ENCODE assay signal across 8 cellular contexts in the genomic region with DNA sequence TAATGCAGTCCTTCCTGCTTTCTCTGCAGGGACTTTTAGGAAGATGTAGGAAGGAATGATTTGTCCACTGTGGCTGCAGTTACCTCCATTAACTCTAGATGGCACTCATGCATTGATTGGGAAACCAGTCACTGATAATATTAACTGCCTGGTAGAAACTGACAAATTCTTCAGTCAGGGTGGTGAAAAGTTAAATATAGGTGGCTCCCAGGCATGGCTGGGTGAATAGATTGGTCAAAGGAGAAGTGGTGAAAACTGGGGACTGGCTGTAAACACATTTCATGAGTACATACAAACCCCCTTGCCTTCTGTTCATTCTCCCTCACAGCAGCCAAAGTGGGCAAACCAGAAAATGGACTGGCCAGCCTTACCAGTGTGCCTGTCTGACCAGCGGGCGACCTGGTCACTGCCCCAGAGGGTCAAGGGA.
DNase-seq lines count a peak whose midpoint lies in the region; ATAC-seq and TF ChIP-seq lines count a peak whose summit lies in the region.

No MANE protein-coding gene starts in this region.

- H3K36me3 ChIP-seq in OCI-LY7 (ENCODE audit: insufficient read depth, low read length), result no peaks in the 10 kb centered on the region
- no peaks in the 10 kb centered on the region for H3K36me3 ChIP-seq in mesenchymal stem cell (ENCODE audit: control insufficient read depth in 1 of 2, insufficient read depth in 2 of 2, low read depth in 1 of 2, low read length in 2 of 2)

- H3K79me1 ChIP-seq in mesenchymal stem cell (replicated peaks; ENCODE audit: low read length, poor library complexity, severe bottlenecking), result peaks cover 6% of the 10 kb centered on the region

- H3K4me1 ChIP-seq in OCI-LY7 (ENCODE audit: insufficient read depth, low read length, poor library complexity, severe bottlenecking) (no peaks in the 10 kb centered on the region), mesenchymal stem cell (ENCODE audit: control insufficient read depth, insufficient read depth, low read depth, low read length) (peaks cover 7% of the 10 kb centered on the region)

- H3K4me2 ChIP-seq in OCI-LY7 (ENCODE audit: low read length) (no peak overlapping the region), mesenchymal stem cell (ENCODE audit: low read length, poor library complexity, severe bottlenecking) (no peak overlapping the region)

- no peaks in the 10 kb centered on the region for H4K20me1 ChIP-seq in OCI-LY7 (ENCODE audit: insufficient read depth, low read length)

- H4K8ac ChIP-seq in mesenchymal stem cell (ENCODE audit: low read length), result no peak overlapping the region

- no peak overlapping the region for H2BK15ac ChIP-seq in mesenchymal stem cell (ENCODE audit: low read depth, poor library complexity, severe bottlenecking)

- no peaks in the 10 kb centered on the region for H3K9me3 Mint-ChIP-seq in CD4-positive, alpha-beta T cell
- H3K9me3 Mint-ChIP-seq in activated T-helper 17 cell treated with anti-CD3 and anti-CD28 coated beads, Interleukin-2, amount 50 U/mL, for 72 hours, result no peaks in the 10 kb centered on the region

- TF ChIP-seq CTCF in CD4-positive, alpha-beta T cell (IDR thresholded peaks at IDR 0.05), result peak; percentile 51
- peak; percentile 77 for TF ChIP-seq CTCF in HL-60 (IDR thresholded peaks at IDR 0.05; ENCODE audit: insufficient read depth, low read length)
- peak; percentile 88 for TF ChIP-seq CTCF in OCI-LY7 (conservative IDR thresholded peaks at IDR 0.05; ENCODE audit: low read length)

- H3K79me2 ChIP-seq in OCI-LY7 (ENCODE audit: insufficient read depth, low read depth, low read length), result no peaks in the 10 kb centered on the region

- no peak overlapping the region for H2BK12ac ChIP-seq in mesenchymal stem cell (ENCODE audit: low read length in 2 of 2)

- peaks cover 6% of the 10 kb centered on the region for H3K27me3 ChIP-seq in CD4-positive, alpha-beta T cell (ENCODE audit: control insufficient read depth, insufficient read depth, low read length)
- no peaks in the 10 kb centered on the region for H3K27me3 ChIP-seq in HL-60 (ENCODE audit: insufficient read depth, poor library complexity, severe bottlenecking)
- H3K27me3 ChIP-seq in mesenchymal stem cell (ENCODE audit: control insufficient read depth in 1 of 2, insufficient read depth in 1 of 2, low read length in 2 of 2), result no peaks in the 10 kb centered on the region

- no peak overlapping the region for H3K27ac Mint-ChIP-seq in CD4-positive, alpha-beta T cell
- H3K27ac Mint-ChIP-seq in activated T-helper 17 cell treated with anti-CD3 and anti-CD28 coated beads, Interleukin-2, amount 50 U/mL, for 72 hours, result no peak overlapping the region

- no peaks in the 10 kb centered on the region for H3K9me2 ChIP-seq in OCI-LY7 (ENCODE audit: insufficient read depth, low read length)

- CTCF ChIA-PET in CD4-positive, alpha-beta T cell (lab: Charles Lee), result no interaction called here
- CTCF ChIA-PET in OCI-LY7 (lab: Charles Lee; ENCODE audit: unreplicated experiment), result no interaction called here

- intact Hi-C loops in CD4-positive, alpha-beta T cell (cut with DNase I, micrococcal nuclease), result loop anchor here (10.0 kb wide), 2 partner anchors 474 to 774 kb away; no protein-coding TSS in a partner anchor
- intact Hi-C loops in OCI-LY7 (cut with micrococcal nuclease; ENCODE audit: unreplicated experiment), result loop anchor here (1.0 to 10.0 kb wide), 4 partner anchors 206 to 474 kb away; no protein-coding TSS in a partner anchor

- no peaks in the 10 kb centered on the region for H3K9me3 ChIP-seq in CD4-positive, alpha-beta T cell (ENCODE audit: control insufficient read depth, low read length)
- no peaks in the 10 kb centered on the region for H3K9me3 ChIP-seq in OCI-LY7 (ENCODE audit: low read length)
- H3K9me3 ChIP-seq in mesenchymal stem cell (ENCODE audit: control insufficient read depth, low read length), result no peaks in the 10 kb centered on the region

- no peak overlapping the region for H2AK5ac ChIP-seq in mesenchymal stem cell (ENCODE audit: low read length, severe bottlenecking)

- POLR2A ChIA-PET in CD4-positive, alpha-beta T cell (lab: Charles Lee), result no interaction called here
- POLR2A ChIA-PET in OCI-LY7 (lab: Charles Lee), result no interaction called here

- no peak overlapping the region for H3K9ac ChIP-seq in mesenchymal stem cell (ENCODE audit: low read length)

- ATAC-seq in CD4-positive, alpha-beta T cell (ENCODE audit: poor library complexity), result no peak
- no peak for ATAC-seq in activated T-helper 17 cell treated with anti-CD3 and anti-CD28 coated beads, Interleukin-2, amount 50 U/mL, for 72 hours (replicated peaks)

- H3K4me3 ChIP-seq in HL-60 (replicated peaks; ENCODE audit: insufficient read depth, low read length), result no peak overlapping the region
- no peak overlapping the region for H3K4me3 ChIP-seq in OCI-LY7 (ENCODE audit: low read depth, low read length, poor library complexity, severe bottlenecking)
- no peak overlapping the region for H3K4me3 ChIP-seq in mesenchymal stem cell (ENCODE audit: insufficient read depth in 1 of 2, low read depth in 1 of 2, low read length in 2 of 2)

- WGBS in mesenchymal stem cell, result 93% methylated on average over 2 of the region's 2 CpGs

- no peak overlapping the region for H3K4ac ChIP-seq in mesenchymal stem cell (ENCODE audit: low read depth in 1 of 2, low read length in 2 of 2)

- no peak for DNase-seq in CD4-positive, alpha-beta T cell
- DNase-seq in HL-60 (ENCODE audit: low read depth in 1 of 2, low spot score in 1 of 2) (peak in 1 of 2 experiments; percentile 18), OCI-LY7 (ENCODE audit: low spot score) (peak; percentile 43), ecto neural progenitor cell (ENCODE audit: low spot score) (peak; percentile 65), mesenchymal stem cell (peak; percentile 74), T-helper 2 cell (no peak)
- no peak for DNase-seq in activated naive CD4-positive, alpha-beta T cell treated with Interleukin-2 at 50 U/mL for 16 hours

- no peak overlapping the region for H4K91ac ChIP-seq in mesenchymal stem cell (ENCODE audit: low read length)

- no peak overlapping the region for H3K14ac ChIP-seq in mesenchymal stem cell (ENCODE audit: low read length in 2 of 2)

- H2AFZ ChIP-seq in OCI-LY7 (ENCODE audit: low read length) (no peak overlapping the region), mesenchymal stem cell (ENCODE audit: low read depth, low read length) (no peak overlapping the region)

- no peak overlapping the region for H2BK5ac ChIP-seq in mesenchymal stem cell (ENCODE audit: low read depth, low read length, poor library complexity, severe bottlenecking)

- H3K18ac ChIP-seq in mesenchymal stem cell (ENCODE audit: low read depth in 1 of 2, low read length in 2 of 2), result no peak overlapping the region

- H3K23ac ChIP-seq in mesenchymal stem cell (ENCODE audit: low read length in 2 of 2), result no peak overlapping the region

- no peaks in the 10 kb centered on the region for H3K4me1 Mint-ChIP-seq in CD4-positive, alpha-beta T cell (ENCODE audit: low read depth)
- H3K4me1 Mint-ChIP-seq in activated T-helper 17 cell treated with anti-CD3 and anti-CD28 coated beads, Interleukin-2, amount 50 U/mL, for 72 hours, result no peaks in the 10 kb centered on the region

- no peaks in the 10 kb centered on the region for H3K36me3 Mint-ChIP-seq in CD4-positive, alpha-beta T cell (ENCODE audit: low read depth)
- no peaks in the 10 kb centered on the region for H3K36me3 Mint-ChIP-seq in activated T-helper 17 cell treated with anti-CD3 and anti-CD28 coated beads, Interleukin-2, amount 50 U/mL, for 72 hours (ENCODE audit: low read depth)

- peaks cover 14% of the 10 kb centered on the region for H3K27me3 Mint-ChIP-seq in CD4-positive, alpha-beta T cell
- H3K27me3 Mint-ChIP-seq in activated T-helper 17 cell treated with anti-CD3 and anti-CD28 coated beads, Interleukin-2, amount 50 U/mL, for 72 hours, result peaks cover 2% of the 10 kb centered on the region

- H3K27ac ChIP-seq in CD4-positive, alpha-beta T cell (ENCODE audit: low read depth, low read length), result no peak overlapping the region
- H3K27ac ChIP-seq in HL-60 (replicated peaks) (no peak overlapping the region), OCI-LY7 (ENCODE audit: low read depth, low read length, poor library complexity, severe bottlenecking) (no peak overlapping the region), mesenchymal stem cell (ENCODE audit: low read length, poor library complexity, severe bottlenecking) (no peak overlapping the region)

- no peak overlapping the region for H2BK120ac ChIP-seq in mesenchymal stem cell (ENCODE audit: low read depth, low read length)

- no peak overlapping the region for H3K4me3 Mint-ChIP-seq in CD4-positive, alpha-beta T cell
- no peak overlapping the region for H3K4me3 Mint-ChIP-seq in activated T-helper 17 cell treated with anti-CD3 and anti-CD28 coated beads, Interleukin-2, amount 50 U/mL, for 72 hours

- no TSS peak for BruUV-seq in OCI-LY7 (replicated peaks; lab: Mats Ljungman, UMichigan)

Comparison
In these comparisons a context has a peak if more than half of its experiments do, and no peak if none do; other contexts are left out.
1. DNase-seq: peak in OCI-LY7 (single experiment), ecto neural progenitor cell (single experiment) and mesenchymal stem cell (single experiment); none in CD4-positive, alpha-beta T cell (0 of 10), T-helper 2 cell (0 of 5) and activated naive CD4-positive, alpha-beta T cell treated with Interleukin-2 at 50 U/mL for 16 hours (single experiment).
2. Peak in every context shown above with its lines, with median percentiles within 50 percentile points of each other: CTCF ChIP-seq.